8 cellular contexts compared by ENCODE assay signal in the genomic region with DNA sequence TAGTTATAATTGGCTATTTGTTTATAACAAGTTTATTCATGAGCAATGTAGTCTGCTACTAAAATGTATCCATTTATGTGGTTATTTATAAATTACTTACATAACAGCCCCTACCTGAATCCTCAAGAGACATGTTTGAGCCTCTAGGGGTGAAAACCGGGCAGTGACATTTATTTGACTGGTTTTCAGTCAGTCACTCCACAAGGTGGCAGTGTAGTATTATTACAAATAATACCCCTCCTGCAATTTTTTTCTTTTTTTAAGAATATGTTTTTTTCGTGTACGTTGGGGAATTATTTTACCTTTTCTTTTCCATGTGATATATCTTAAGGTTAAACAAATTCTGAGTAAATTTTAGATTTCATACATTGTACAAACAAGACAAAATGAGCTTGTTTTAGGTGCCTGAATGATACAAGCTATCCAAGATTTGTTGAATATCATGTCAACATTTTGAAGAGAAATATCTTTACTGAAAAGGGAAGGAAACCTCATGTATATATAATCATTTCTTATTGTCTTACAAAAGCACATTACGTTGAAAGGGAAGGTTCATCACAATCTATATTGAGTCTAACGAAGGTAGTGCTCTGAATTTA.
DNase-seq lines count a peak whose midpoint lies in the region; ATAC-seq and TF ChIP-seq lines count a peak whose summit lies in the region.

No MANE protein-coding gene starts in this region.

- H3K4me1 Mint-ChIP-seq in CD4-positive, alpha-beta memory T cell, result no peaks in the 10 kb centered on the region

- TF ChIP-seq CTCF in cardiac muscle cell (IDR thresholded peaks at IDR 0.05; ENCODE audit: low read depth, low read length) (peak; percentile 40), WERI-Rb-1 (IDR thresholded peaks at IDR 0.05; ENCODE audit: low read depth, low read length) (peak; percentile 39)

- ATAC-seq in Right ventricle myocardium inferior (no peak), GM21576 (IDR thresholded peaks at IDR 0.05; ENCODE audit: unreplicated experiment) (no peak)

- no peaks in the 10 kb centered on the region for H3K36me3 Mint-ChIP-seq in CD4-positive, alpha-beta memory T cell

- no peak overlapping the region for H3K4me3 ChIP-seq in cardiac muscle cell
- no peak overlapping the region for H3K4me3 ChIP-seq in WERI-Rb-1 (ENCODE audit: low read depth, low read length)
- H3K4me3 ChIP-seq in CD4-positive, alpha-beta memory T cell (ENCODE audit: low read length in 2 of 2), result no peak overlapping the region

- no peak overlapping the region for H3K4me3 Mint-ChIP-seq in CD4-positive, alpha-beta memory T cell

- H3K36me3 ChIP-seq in cardiac muscle cell (no peaks in the 10 kb centered on the region), WERI-Rb-1 (no peaks in the 10 kb centered on the region)
- H3K36me3 ChIP-seq in CD4-positive, alpha-beta memory T cell (ENCODE audit: insufficient read depth, low read length), result no peaks in the 10 kb centered on the region

- H3K27ac Mint-ChIP-seq in CD4-positive, alpha-beta memory T cell, result no peak overlapping the region

- no peak overlapping the region for H3K27ac ChIP-seq in cardiac muscle cell
- no peak overlapping the region for H3K27ac ChIP-seq in WERI-Rb-1
- H3K27ac ChIP-seq in CD4-positive, alpha-beta memory T cell (ENCODE audit: low read depth, low read length), result no peak overlapping the region

- CTCF ChIA-PET in CD4-positive, alpha-beta memory T cell (lab: Charles Lee; ENCODE audit: partially characterized antibody), result no interaction called here

- H3K27me3 ChIP-seq in cardiac muscle cell (no peaks in the 10 kb centered on the region), WERI-Rb-1 (ENCODE audit: insufficient read depth, low read depth, severe bottlenecking) (no peaks in the 10 kb centered on the region)
- no peaks in the 10 kb centered on the region for H3K27me3 ChIP-seq in CD4-positive, alpha-beta memory T cell (ENCODE audit: insufficient read depth, low read length)

- POLR2A ChIA-PET in CD4-positive, alpha-beta memory T cell (lab: Charles Lee; ENCODE audit: partially characterized antibody), result no interaction called here

- peaks cover 0 to 13% (median 0%) of the 10 kb centered on the region in 8 donors for H3K9me3 Mint-ChIP-seq in CD4-positive, alpha-beta memory T cell

- DNase-seq in cardiac muscle cell (ENCODE audit: low read depth in 1 of 2, low spot score in 1 of 2) (peak; percentile 42 to 69), Right ventricle myocardium inferior (ENCODE audit: missing footprints) (no peak), LoVo (ENCODE audit: low spot score) (peak; percentile 53), WERI-Rb-1 (peak; percentile 31), left kidney (ENCODE audit: low read depth, low spot score) (peak; percentile 66), activated gamma-delta T cell (lab: John Stamatoyannopoulos, UW) (no peak)
- no peak for DNase-seq in CD4-positive, alpha-beta memory T cell

- H3K4me1 ChIP-seq in cardiac muscle cell (ENCODE audit: low read depth), result no peaks in the 10 kb centered on the region
- no peaks in the 10 kb centered on the region for H3K4me1 ChIP-seq in CD4-positive, alpha-beta memory T cell (ENCODE audit: insufficient read depth, low read length)

- no peaks in the 10 kb centered on the region for H3K27me3 Mint-ChIP-seq in CD4-positive, alpha-beta memory T cell

- intact Hi-C loops in Right ventricle myocardium inferior (cut with DNase I), result no loop called here
- intact Hi-C loops in CD4-positive, alpha-beta memory T cell (cut with micrococcal nuclease), result no loop called here

- H3K9me3 ChIP-seq in cardiac muscle cell (ENCODE audit: low read depth), result no peaks in the 10 kb centered on the region
- H3K9me3 ChIP-seq in WERI-Rb-1 (ENCODE audit: severe bottlenecking), result no peaks in the 10 kb centered on the region
- H3K9me3 ChIP-seq in CD4-positive, alpha-beta memory T cell (ENCODE audit: control insufficient read depth in 1 of 2, low read length in 2 of 2), result no peaks in the 10 kb centered on the region

Comparison
In these comparisons a context has a peak if more than half of its experiments do, and no peak if none do; other contexts are left out.
1. DNase-seq: peak in cardiac muscle cell (2 of 2), LoVo (single experiment), WERI-Rb-1 (single experiment) and left kidney (single experiment); none in Right ventricle myocardium inferior (single experiment), activated gamma-delta T cell (single experiment) and CD4-positive, alpha-beta memory T cell (0 of 5).